12 cellular contexts compared by ENCODE assay signal in the genomic region with DNA sequence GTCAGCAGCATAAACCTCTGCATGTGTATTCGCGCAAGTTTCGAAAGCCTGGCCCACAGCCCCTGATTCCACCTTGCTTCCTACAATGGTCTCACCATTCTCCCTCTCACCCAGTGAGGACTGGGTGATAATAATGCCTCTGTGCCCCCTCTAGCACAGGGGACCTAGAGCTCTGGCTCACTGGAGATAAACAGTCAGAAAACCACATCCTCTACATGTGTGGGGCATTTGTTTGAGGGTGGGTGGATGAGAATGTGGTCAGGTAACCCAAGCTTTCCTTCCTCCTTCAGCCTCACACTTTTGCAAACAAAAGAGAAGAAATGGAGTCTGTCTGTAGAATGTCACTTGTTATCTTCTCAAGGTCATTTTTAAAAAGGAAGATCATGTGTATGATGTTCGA.
A peak's percentile ranks its signal among the peaks of the same experiment; 100 is the strongest.
DNase-seq lines count a peak whose midpoint lies in the region; ATAC-seq and TF ChIP-seq lines count a peak whose summit lies in the region.
"Had no signal": no experiment of that assay in that cellular context is flagged by ENCODE, and none has a peak within 500 bp of the region (broad histone marks: within the 10 kb centered on the region; RNA-seq: fewer than 3 reads in every experiment).

No MANE protein-coding gene starts in this region.

- intact Hi-C loops in activated B cell treated with CpG ODN at 0.5 μM for 24 hours (cut with micrococcal nuclease) = no loop called here

- H3K27ac Mint-ChIP-seq in activated B cell treated with CpG ODN at 0.5 μM for 24 hours = peak overlapping the region; percentile 3

- DNase-seq in activated gamma-delta T cell treated with Interleukin-2 at 50 U/mL for 16 hours (peak; percentile 22), activated gamma-delta T cell (lab: John Stamatoyannopoulos, UW) (no peak), activated B cell treated with CpG ODN at 0.5 μM for 24 hours (no peak), NCI-H774 (lab: John Stamatoyannopoulos, UW) (no peak), osteoblast (ENCODE audit: insufficient read length, low spot score, missing footprints) (no peak), substantia nigra (lab: John Stamatoyannopoulos, UW) (no peak), retina (no peak)
- DNase-seq: AML-193, esophagus squamous epithelium, NCI-H1105 had no signal

- H3K9me3 ChIP-seq in osteoblast (ENCODE audit: low read depth, low read length) = no peaks in the 10 kb centered on the region
- H3K9me3 ChIP-seq: esophagus squamous epithelium had no signal

- peak overlapping the region; percentile 24 for H3K4me3 Mint-ChIP-seq in activated B cell treated with CpG ODN at 0.5 μM for 24 hours

- no peaks in the 10 kb centered on the region for H3K79me2 ChIP-seq in osteoblast (ENCODE audit: insufficient read depth, low read length)

- POLR2A ChIA-PET in activated B cell treated with CpG ODN at 0.5 μM for 24 hours (lab: Charles Lee) = no interaction called here

- H4K20me1 ChIP-seq in osteoblast (ENCODE audit: insufficient read depth, low read length) = no peaks in the 10 kb centered on the region

- no peak overlapping the region for H2AFZ ChIP-seq in osteoblast (ENCODE audit: low read length)
- H2AFZ ChIP-seq: PC-9 had no signal

- H3K4me1 ChIP-seq in osteoblast (ENCODE audit: insufficient read depth, low read length) = peaks cover 15% of the 10 kb centered on the region

- ATAC-seq in HG03103 (IDR thresholded peaks at IDR 0.05; ENCODE audit: low read depth, unreplicated experiment) (peak; percentile 89), activated B cell treated with CpG ODN at 0.5 μM for 24 hours (ENCODE audit: low read depth) (peak; percentile 56)

- no peaks in the 10 kb centered on the region for H3K27me3 ChIP-seq in osteoblast (ENCODE audit: insufficient read depth, low read length)

- no peak overlapping the region for H3K4me3 ChIP-seq in osteoblast (ENCODE audit: insufficient read depth, low read length)
- H3K4me3 ChIP-seq: esophagus squamous epithelium, PC-9 had no signal

- CTCF ChIA-PET in activated B cell treated with CpG ODN at 0.5 μM for 24 hours (lab: Charles Lee) = interaction anchor here (1.0 kb wide), 1 partner anchor 90 kb away, joined by 4 read pairs; no protein-coding TSS in a partner anchor

- no peaks in the 10 kb centered on the region for H3K36me3 ChIP-seq in osteoblast (ENCODE audit: insufficient read depth, low read length)
- H3K36me3 ChIP-seq: esophagus squamous epithelium had no signal

- no peak overlapping the region for H3K4me2 ChIP-seq in osteoblast (ENCODE audit: insufficient read depth, low read length)
- H3K4me2 ChIP-seq: PC-9 had no signal

- H3K4me1 Mint-ChIP-seq in activated B cell treated with CpG ODN at 0.5 μM for 24 hours = peaks cover 27% of the 10 kb centered on the region

- no peaks in the 10 kb centered on the region for H3K9me3 Mint-ChIP-seq in activated B cell treated with CpG ODN at 0.5 μM for 24 hours

- H3K27ac ChIP-seq in osteoblast (ENCODE audit: low read depth, low read length) = no peak overlapping the region
- H3K27ac ChIP-seq in substantia nigra (ENCODE audit: low read depth, low read length, poor library complexity, severe bottlenecking) = no peak overlapping the region
- H3K27ac ChIP-seq: esophagus squamous epithelium, PC-9 had no signal

- TF ChIP-seq CTCF in activated B cell treated with CpG ODN at 0.5 μM for 24 hours (IDR thresholded peaks at IDR 0.05) = no peak
- TF ChIP-seq CTCF in osteoblast (IDR thresholded peaks at IDR 0.05; ENCODE audit: extremely low read depth, low read depth, low read length) = no peak

- no peaks in the 10 kb centered on the region for H3K36me3 Mint-ChIP-seq in activated B cell treated with CpG ODN at 0.5 μM for 24 hours (ENCODE audit: low read depth)

- no peaks in the 10 kb centered on the region for H3K27me3 Mint-ChIP-seq in activated B cell treated with CpG ODN at 0.5 μM for 24 hours
